In the genomic region with DNA sequence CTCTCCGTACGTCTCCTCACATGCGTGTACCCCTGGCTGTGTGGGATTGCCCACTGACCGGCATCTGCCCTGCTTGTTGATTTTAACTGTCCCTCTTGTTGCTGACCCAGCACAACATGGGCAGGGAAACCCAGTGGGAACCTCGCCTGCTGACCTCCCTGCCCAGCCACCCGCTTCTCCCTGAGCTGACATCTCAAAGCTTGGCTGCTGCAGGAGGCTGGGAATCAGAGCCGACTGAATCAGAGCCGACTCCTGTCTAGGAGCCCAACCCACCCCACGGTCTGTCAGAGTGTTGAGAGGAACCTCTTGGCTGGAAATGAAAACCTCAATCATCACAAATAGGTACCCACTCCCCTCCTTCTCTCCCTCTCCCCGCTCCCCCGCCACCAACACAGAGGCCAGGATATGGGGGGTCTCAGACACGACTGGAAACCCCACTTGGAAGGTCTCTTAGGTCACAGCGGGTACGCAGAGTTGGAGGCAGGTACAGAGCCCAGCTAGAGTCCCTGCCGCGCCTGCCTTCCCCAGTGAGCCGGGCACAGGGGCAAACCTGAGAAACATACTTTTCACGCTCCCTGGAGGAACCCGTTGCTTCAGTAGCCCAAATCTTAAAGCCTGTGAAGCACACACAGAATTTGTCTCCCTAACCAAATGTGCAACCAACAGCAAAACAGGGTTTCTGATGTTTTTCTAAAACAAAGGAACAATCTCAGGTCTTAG, we compare ENCODE assay signal across 13 cellular contexts. TPM values are rescaled to one million over a fixed set of nuclear protein-coding genes. Genes with fewer than 3 reads are reported as not detected.
DNase-seq lines count a peak whose midpoint lies in the region; ATAC-seq, FAIRE-seq and TF ChIP-seq lines count a peak whose summit lies in the region.
"Had no signal": no experiment of that assay in that cellular context is flagged by ENCODE, and none has a peak within 500 bp of the region (broad histone marks: within the 10 kb centered on the region; RNA-seq: fewer than 3 reads in every experiment).

No MANE protein-coding gene starts in this region.

- no peak for TF ChIP-seq POLR2A in endothelial cell of umbilical vein (IDR thresholded peaks at IDR 0.05; ENCODE audit: low read depth, low read length)

- POLR2A ChIA-PET in endothelial cell of umbilical vein (lab: Charles Lee), result no interaction called here
- POLR2A ChIA-PET in naive thymus-derived CD8-positive, alpha-beta T cell (lab: Charles Lee), result interaction anchor here (0.7 to 2.3 kb wide), 6 partner anchors 8 to 116 kb away, joined by 3 to 32 read pairs (median 6); no protein-coding TSS in a partner anchor

- H3K9me3 Mint-ChIP-seq in GM23338, result no peaks in the 10 kb centered on the region; the same call in 2 of the 3 replicates
- no peaks in the 10 kb centered on the region for H3K9me3 Mint-ChIP-seq in naive thymus-derived CD8-positive, alpha-beta T cell
- no peaks in the 10 kb centered on the region for H3K9me3 Mint-ChIP-seq in stimulated activated naive B cell treated with anti-CD40 and anti-IgM and Interleukin-4, amounts not matched to agents 10 μg/mL and 1 μg/mL and 100 μg/mL, for 72 hours

- TF ChIP-seq CTCF in GM23338 (conservative IDR thresholded peaks at IDR 0.05; ENCODE audit: low read depth in 2 of 2), result no peak
- TF ChIP-seq CTCF in endothelial cell of umbilical vein (IDR thresholded peaks at IDR 0.05; ENCODE audit: extremely low read depth in 1 of 2, insufficient read depth in 1 of 2, low read depth in 1 of 2, low read length in 2 of 2), result no peak

- H3F3A ChIP-seq in GM23338 (replicated peaks; ENCODE audit: low read depth), result no peaks in the 10 kb centered on the region

- H3K4me2 ChIP-seq in GM23338 (no peak overlapping the region), endothelial cell of umbilical vein (ENCODE audit: insufficient read depth, low read length) (no peak overlapping the region)
- H3K4me2 ChIP-seq: KMS-11 had no signal

- H3K27ac Mint-ChIP-seq in GM23338 (no peak overlapping the region), T-helper 17 cell (peak overlapping the region; percentile 56)
- H3K27ac Mint-ChIP-seq in naive thymus-derived CD8-positive, alpha-beta T cell, result peak overlapping the region; percentile 74 to 93 (median 89)
- H3K27ac Mint-ChIP-seq in stimulated activated naive B cell treated with anti-CD40 and anti-IgM and Interleukin-4, amounts not matched to agents 10 μg/mL and 1 μg/mL and 100 μg/mL, for 72 hours, result no peak overlapping the region

- CTCF ChIA-PET in endothelial cell of umbilical vein (lab: Charles Lee), result interaction anchor here (1.5 kb wide), 1 partner anchor 14 kb away, joined by 5 read pairs; no protein-coding TSS in a partner anchor

- H3K36me3 ChIP-seq in GM23338 (ENCODE audit: insufficient read depth), result no peaks in the 10 kb centered on the region
- H3K36me3 ChIP-seq in endothelial cell of umbilical vein (ENCODE audit: control insufficient read depth in 2 of 2, extremely low read depth in 1 of 2, insufficient read depth in 2 of 2, low read length in 2 of 2), result no peaks in the 10 kb centered on the region
- H3K36me3 ChIP-seq: transverse colon had no signal

- H3K27ac ChIP-seq in GM23338 (ENCODE audit: low read depth) (no peak overlapping the region), endothelial cell of umbilical vein (ENCODE audit: insufficient read depth, low read depth, low read length) (no peak overlapping the region)
- H3K27ac ChIP-seq: KMS-11 had no signal

- intact Hi-C loops in endothelial cell of umbilical vein (cut with micrococcal nuclease), result no loop called here

- H3K4me1 ChIP-seq in GM23338 (ENCODE audit: insufficient read depth) (no peaks in the 10 kb centered on the region), endothelial cell of umbilical vein (ENCODE audit: control insufficient read depth, extremely low read depth, insufficient read depth, low read length) (no peaks in the 10 kb centered on the region)

- H3K4me3 Mint-ChIP-seq in GM23338 (no peak overlapping the region), T-helper 17 cell (peak overlapping the region; percentile 81)
- H3K4me3 Mint-ChIP-seq in naive thymus-derived CD8-positive, alpha-beta T cell, result peak overlapping the region; percentile 78 to 96 (median 88)
- no peak overlapping the region for H3K4me3 Mint-ChIP-seq in stimulated activated naive B cell treated with anti-CD40 and anti-IgM and Interleukin-4, amounts not matched to agents 10 μg/mL and 1 μg/mL and 100 μg/mL, for 72 hours

- no peak for DNase-seq in GM23338 (ENCODE audit: low spot score)
- DNase-seq in T-helper 17 cell, result no peak
- no peak for DNase-seq in endothelial cell of umbilical vein (ENCODE audit: low read depth, low spot score)
- DNase-seq in naive thymus-derived CD8-positive, alpha-beta T cell, result no peak
- DNase-seq in NCI-H524 treated with DMSO at 0.1 percent for 48 hours (lab: John Stamatoyannopoulos, UW), result no peak
- DNase-seq in NCI-H2029 (lab: John Stamatoyannopoulos, UW), result no peak
- DNase-seq in stimulated activated naive B cell treated with anti-CD40 and anti-IgM and Interleukin-4, amounts not matched to agents 10 μg/mL and 1 μg/mL and 100 μg/mL, for 72 hours, result no peak
- no peak for DNase-seq in NCI-H2081 (lab: John Stamatoyannopoulos, UW)
- DNase-seq: NCI-H187, SW 1271 had no signal

- H3K9me1 ChIP-seq in endothelial cell of umbilical vein (replicated peaks; ENCODE audit: control insufficient read depth, extremely low read depth, insufficient read depth, low read length), result no peaks in the 10 kb centered on the region

- FAIRE-seq in endothelial cell of umbilical vein (lab: Jason Lieb, UNC), result no peak

- no peak overlapping the region for H3K4me3 ChIP-seq in GM23338
- no peak overlapping the region for H3K4me3 ChIP-seq in endothelial cell of umbilical vein (replicated peaks in 1 of 3; ENCODE audit: insufficient read depth in 1 of 3, low read depth in 1 of 3, low read length in 3 of 3)

- peak overlapping the region; percentile 74; the same call in 1 of the 2 replicates for H2AFZ ChIP-seq in GM23338
- H2AFZ ChIP-seq in endothelial cell of umbilical vein (ENCODE audit: low read depth, low read length), result no peak overlapping the region

- no peak overlapping the region for H3K9ac ChIP-seq in endothelial cell of umbilical vein (replicated peaks; ENCODE audit: extremely low read depth, insufficient read depth, low read length)
- H3K9ac ChIP-seq: KMS-11 had no signal

- H3K9me2 ChIP-seq in GM23338 (ENCODE audit: insufficient read depth), result no peaks in the 10 kb centered on the region

- H3K79me2 ChIP-seq in GM23338 (replicated peaks; ENCODE audit: insufficient read depth) (no peaks in the 10 kb centered on the region), endothelial cell of umbilical vein (ENCODE audit: control insufficient read depth, insufficient read depth, low read length) (no peaks in the 10 kb centered on the region)

- H4K20me1 ChIP-seq in GM23338 (replicated peaks; ENCODE audit: insufficient read depth) (no peaks in the 10 kb centered on the region), endothelial cell of umbilical vein (replicated peaks; ENCODE audit: control insufficient read depth, extremely low read depth, insufficient read depth, low read length) (no peaks in the 10 kb centered on the region)

- H3K9me3 ChIP-seq in T-helper 17 cell (ENCODE audit: control insufficient read depth, low read length, poor library complexity, severe bottlenecking) (no peaks in the 10 kb centered on the region), endothelial cell of umbilical vein (replicated peaks; ENCODE audit: control insufficient read depth, insufficient read depth, low read length) (no peaks in the 10 kb centered on the region)
- H3K9me3 ChIP-seq: transverse colon had no signal

- H3K4me1 Mint-ChIP-seq in GM23338, result peaks cover 4% of the 10 kb centered on the region; the same call in 1 of the 3 replicates
- peaks cover 25% of the 10 kb centered on the region for H3K4me1 Mint-ChIP-seq in T-helper 17 cell
- H3K4me1 Mint-ChIP-seq in naive thymus-derived CD8-positive, alpha-beta T cell, result peaks cover 34 to 79% (median 64%) of the 10 kb centered on the region in 4 donors
- peaks cover 0 to 7% of the 10 kb centered on the region in 2 donors for H3K4me1 Mint-ChIP-seq in stimulated activated naive B cell treated with anti-CD40 and anti-IgM and Interleukin-4, amounts not matched to agents 10 μg/mL and 1 μg/mL and 100 μg/mL, for 72 hours

- no peaks in the 10 kb centered on the region for H3K36me3 Mint-ChIP-seq in GM23338 (ENCODE audit: low read depth)
- H3K36me3 Mint-ChIP-seq in T-helper 17 cell (ENCODE audit: low read depth), result no peaks in the 10 kb centered on the region
- H3K36me3 Mint-ChIP-seq in naive thymus-derived CD8-positive, alpha-beta T cell, result no peaks in the 10 kb centered on the region
- no peaks in the 10 kb centered on the region for H3K36me3 Mint-ChIP-seq in stimulated activated naive B cell treated with anti-CD40 and anti-IgM and Interleukin-4, amounts not matched to agents 10 μg/mL and 1 μg/mL and 100 μg/mL, for 72 hours

- H3K27me3 ChIP-seq in GM23338 (ENCODE audit: insufficient read depth) (no peaks in the 10 kb centered on the region), endothelial cell of umbilical vein (ENCODE audit: control insufficient read depth in 2 of 2, insufficient read depth in 2 of 2, low read length in 2 of 2) (peaks cover 8 to 13% of the 10 kb centered on the region in 2 experiments)
- H3K27me3 ChIP-seq: transverse colon had no signal

- H3K27me3 Mint-ChIP-seq in GM23338 (ENCODE audit: insufficient read depth, low read depth, poor library complexity) (peaks cover 1% of the 10 kb centered on the region), T-helper 17 cell (peaks cover 32% of the 10 kb centered on the region)
- no peaks in the 10 kb centered on the region for H3K27me3 Mint-ChIP-seq in naive thymus-derived CD8-positive, alpha-beta T cell
- H3K27me3 Mint-ChIP-seq in stimulated activated naive B cell treated with anti-CD40 and anti-IgM and Interleukin-4, amounts not matched to agents 10 μg/mL and 1 μg/mL and 100 μg/mL, for 72 hours, result peaks cover 24 to 25% of the 10 kb centered on the region in 2 donors

- no peak for ATAC-seq in GM23338
- peak; percentile 29 for ATAC-seq in T-helper 17 cell
- ATAC-seq in naive thymus-derived CD8-positive, alpha-beta T cell, result peak; percentile 10 to 28
- ATAC-seq in stimulated activated naive B cell treated with anti-CD40 and anti-IgM and Interleukin-4, amounts not matched to agents 10 μg/mL and 1 μg/mL and 100 μg/mL, for 72 hours (replicated peaks), result no peak

- dilution Hi-C loops in endothelial cell of umbilical vein (cut with MboI; ENCODE audit: extremely low pct_ligation_motif_present, low sequenced_read_pairs), result no loop called here

- no TSS peak for BruUV-seq in endothelial cell of umbilical vein (replicated peaks; lab: Mats Ljungman, UMichigan)

RNA-seq across cellular contexts. Expression of a gene that starts 0.8 kb away (rescaled TPM):
- not detected in 2 replicates for total RNA-seq in GM23338 (2014; rRNA removed; shearing (Covaris generic))
- 0.10 TPM in 1 of 2 replicates, not detected in the other for polyA plus RNA-seq in GM23338 (2016; fragmentation: Nextera tagmentation; extraction: Ambion mirVana)
- 1 to 10 TPM in 1 of 2 donors, under 1 TPM in 1; 0.37 to 1.3 TPM for total RNA-seq in T-helper 17 cell
- not detected in 2 replicates for total RNA-seq in endothelial cell of umbilical vein
- polyA plus RNA-seq in endothelial cell of umbilical vein, result not detected in 2 replicates
- not detected in 2 replicates for polyA plus RNA-seq in endothelial cell of umbilical vein (2011; cell fraction: cytosol; rRNA removed)
- polyA plus RNA-seq in endothelial cell of umbilical vein (2011; cell fraction: nucleus; rRNA removed), result not detected in 2 replicates
- polyA plus RNA-seq in endothelial cell of umbilical vein (2012), result not detected in 2 replicates
- polyA minus RNA-seq in endothelial cell of umbilical vein, result not detected in 2 replicates
- not detected for polyA minus RNA-seq in endothelial cell of umbilical vein (2011; cell fraction: cytosol; rRNA and poly(A)+ RNA removed)
- not detected in 2 replicates for polyA minus RNA-seq in endothelial cell of umbilical vein (2011; cell fraction: nucleus; rRNA and poly(A)+ RNA removed)
- 10 to 100 TPM; 10.5 to 10.6 TPM for total RNA-seq in naive thymus-derived CD8-positive, alpha-beta T cell
- polyA plus RNA-seq in naive thymus-derived CD8-positive, alpha-beta T cell, result 10 to 100 TPM in 1 of 3 donors, 1 to 10 TPM in 2; 2.8 to 11.8 (median 5.4) TPM
- polyA plus RNA-seq: right cardiac atrium had no signal

Comparison
In these comparisons a context has a peak if more than half of its experiments do, and no peak if none do; other contexts are left out.
1. ATAC-seq: peak in T-helper 17 cell (single experiment) and naive thymus-derived CD8-positive, alpha-beta T cell (2 of 2); none in GM23338 (single experiment) and stimulated activated naive B cell treated with anti-CD40 and anti-IgM and Interleukin-4, amounts not matched to agents 10 μg/mL and 1 μg/mL and 100 μg/mL, for 72 hours (0 of 2).
2. H3K27ac Mint-ChIP-seq: peak in T-helper 17 cell (single experiment) and naive thymus-derived CD8-positive, alpha-beta T cell (10 of 10); none in GM23338 (single experiment) and stimulated activated naive B cell treated with anti-CD40 and anti-IgM and Interleukin-4, amounts not matched to agents 10 μg/mL and 1 μg/mL and 100 μg/mL, for 72 hours (single experiment).
3. H3K4me3 Mint-ChIP-seq: peak in T-helper 17 cell (single experiment) and naive thymus-derived CD8-positive, alpha-beta T cell (10 of 10); none in GM23338 (single experiment) and stimulated activated naive B cell treated with anti-CD40 and anti-IgM and Interleukin-4, amounts not matched to agents 10 μg/mL and 1 μg/mL and 100 μg/mL, for 72 hours (0 of 2).
4. RNA of a gene that starts 0.8 kb away (total RNA-seq): 10.5 to 10.6 TPM in naive thymus-derived CD8-positive, alpha-beta T cell; 0.37 to 1.3 TPM in T-helper 17 cell, not detected in GM23338 and not detected in endothelial cell of umbilical vein; every median in the first group is over 4 times any median in the second.